In the genomic region with DNA sequence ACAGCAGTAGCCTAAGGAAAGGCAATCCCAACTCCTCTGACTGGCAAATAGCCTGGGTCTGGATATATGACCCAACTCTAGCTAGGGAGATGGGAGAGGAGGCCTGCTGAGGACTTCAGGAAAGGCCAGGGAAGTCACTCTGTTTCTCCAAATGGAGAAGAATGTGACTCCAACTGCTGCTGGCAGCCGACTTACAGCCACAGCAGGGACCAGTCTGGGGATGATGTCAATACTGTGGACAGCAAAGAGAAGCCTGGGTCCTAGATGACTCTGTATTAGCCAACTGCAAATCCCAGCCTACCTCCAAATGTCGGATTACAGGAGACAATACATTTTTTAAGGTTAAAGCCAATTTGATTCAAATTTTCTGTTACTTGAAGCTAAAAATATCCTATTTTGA, we compare ENCODE assay signal across 13 cellular contexts.
A peak's percentile ranks its signal among the peaks of the same experiment; 100 is the strongest.
DNase-seq lines count a peak whose midpoint lies in the region; ATAC-seq and TF ChIP-seq lines count a peak whose summit lies in the region.
"Had no signal": no experiment of that assay in that cellular context is flagged by ENCODE, and none has a peak within 500 bp of the region (broad histone marks: within the 10 kb centered on the region; RNA-seq: fewer than 3 reads in every experiment).

No MANE protein-coding gene starts in this region.

- no peak for TF ChIP-seq CTCF in heart left ventricle (IDR thresholded peaks at IDR 0.05)

- no peak overlapping the region for H3K9ac ChIP-seq in subcutaneous abdominal adipose tissue (ENCODE audit: low read length in 5 of 5)

- intact Hi-C loops in right cardiac atrium (cut with DNase I): no loop called here
- intact Hi-C loops in heart left ventricle (cut with DNase I): loop anchor here in 1 of 10 donors (10.0 kb wide), 1 partner anchor 252 kb away; no protein-coding TSS in a partner anchor

- no peak for TF ChIP-seq POLR2A in heart left ventricle (IDR thresholded peaks at IDR 0.05)

- H3K36me3 ChIP-seq in heart left ventricle: no peaks in the 10 kb centered on the region
- H3K36me3 ChIP-seq in subcutaneous abdominal adipose tissue (ENCODE audit: control insufficient read depth in 5 of 5, insufficient read depth in 5 of 5, low read length in 5 of 5): no peaks in the 10 kb centered on the region

- DNase-seq in right cardiac atrium: peak in 2 of 3 donors; percentile 41 to 52
- no peak for DNase-seq in heart left ventricle
- peak; percentile 26 for DNase-seq in cerebellum (ENCODE audit: low spot score)
- DNase-seq in AG08395 (ENCODE audit: low spot score): no peak
- no peak for DNase-seq in NCI-H2171 treated with DMSO at 0.1 percent for 48 hours (lab: John Stamatoyannopoulos, UW)
- DNase-seq: 8988T; Calu3; CD4-positive, alpha-beta T cell; DMS 273 treated with DMSO at 0.1 percent for 48 hours had no signal

- H3K9me3 ChIP-seq in right cardiac atrium (ENCODE audit: control insufficient read depth, low read length) (no peaks in the 10 kb centered on the region), heart left ventricle (peaks cover 0 to 6% (median 0%) of the 10 kb centered on the region in 12 donors), subcutaneous abdominal adipose tissue (ENCODE audit: control insufficient read depth in 5 of 5, low read length in 5 of 5) (peaks cover 0 to 5% (median 0%) of the 10 kb centered on the region in 5 donors)

- no peak overlapping the region for H3K4me3 ChIP-seq in right cardiac atrium (ENCODE audit: low read length)
- no peak overlapping the region for H3K4me3 ChIP-seq in heart left ventricle
- no peak overlapping the region for H3K4me3 ChIP-seq in subcutaneous abdominal adipose tissue (ENCODE audit: low read depth in 1 of 5, low read length in 5 of 5)
- H3K4me3 ChIP-seq: GM12878 had no signal

- no peak overlapping the region for H3K27ac ChIP-seq in right cardiac atrium (ENCODE audit: low read length)
- no peak overlapping the region for H3K27ac ChIP-seq in heart left ventricle
- peak overlapping the region; percentile 0 for H3K27ac ChIP-seq in subcutaneous abdominal adipose tissue (ENCODE audit: low read depth, low read length)

- ATAC-seq in right cardiac atrium (peak; percentile 51 to 71), heart left ventricle (no peak), HG03565 (IDR thresholded peaks at IDR 0.05; ENCODE audit: unreplicated experiment) (no peak)
- ATAC-seq: GM12878, HCT116 had no signal

- no peaks in the 10 kb centered on the region for H3K27me3 ChIP-seq in right cardiac atrium (ENCODE audit: control insufficient read depth, insufficient read depth)
- H3K27me3 ChIP-seq in heart left ventricle: no peaks in the 10 kb centered on the region
- no peaks in the 10 kb centered on the region for H3K27me3 ChIP-seq in subcutaneous abdominal adipose tissue (ENCODE audit: control insufficient read depth in 5 of 5, insufficient read depth in 4 of 5, low read length in 5 of 5)

- WGBS in right cardiac atrium: 74% methylated on average over 2 of the region's 2 CpGs
- WGBS in heart left ventricle, 4 donors: 66 to 90% (median 84%) methylated on average over 2 of the region's 2 CpGs

- no peaks in the 10 kb centered on the region for H3K4me1 ChIP-seq in right cardiac atrium (ENCODE audit: control insufficient read depth, insufficient read depth, low read length)
- peaks cover 0 to 13% (median 0%) of the 10 kb centered on the region in 12 donors for H3K4me1 ChIP-seq in heart left ventricle
- H3K4me1 ChIP-seq in subcutaneous abdominal adipose tissue (ENCODE audit: control insufficient read depth in 5 of 5, insufficient read depth in 5 of 5, low read length in 5 of 5): peaks cover 0 to 26% (median 23%) of the 10 kb centered on the region in 5 donors

Comparison
In these comparisons a context has a peak if more than half of its experiments do, and no peak if none do; other contexts are left out.
1. ATAC-seq: peak in right cardiac atrium (2 of 2); none in heart left ventricle (0 of 4) and HG03565 (single experiment).
2. DNase-seq: peak in right cardiac atrium (2 of 3) and cerebellum (single experiment); none in heart left ventricle (0 of 5), AG08395 (single experiment) and NCI-H2171 treated with DMSO at 0.1 percent for 48 hours (single experiment).